In the genomic region with DNA sequence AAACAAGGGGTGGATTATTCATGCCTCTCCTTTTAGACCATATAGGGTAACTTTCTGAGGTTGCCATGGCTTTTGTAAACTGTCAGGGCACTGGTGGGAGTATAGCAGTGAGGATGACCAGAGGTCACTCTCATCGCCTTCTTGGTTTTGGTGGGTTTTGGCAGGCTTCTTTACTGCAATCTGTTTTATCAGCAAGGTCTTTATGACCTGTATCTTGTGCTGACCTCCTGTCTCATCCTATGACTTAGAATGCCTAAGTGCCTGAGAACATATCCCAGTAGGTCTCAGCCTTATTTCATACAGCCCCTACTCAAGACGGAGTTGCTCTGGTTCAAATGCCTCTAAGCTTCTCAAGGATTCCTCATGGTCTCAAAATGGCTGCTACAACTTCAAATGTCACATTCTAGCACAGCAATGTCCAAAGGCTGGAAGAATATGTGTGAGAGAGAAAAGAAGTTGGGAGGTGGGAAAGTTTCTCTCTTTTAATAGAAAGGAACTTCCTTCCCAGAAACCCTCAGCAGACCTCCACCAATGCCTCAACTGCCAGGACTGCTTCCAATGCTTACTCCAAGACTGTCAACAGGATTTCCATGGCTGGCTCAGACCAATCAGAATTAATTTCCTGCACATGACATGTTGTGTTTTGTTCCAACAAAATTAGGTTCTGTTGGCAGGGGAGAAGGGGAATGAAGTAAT, we compare ENCODE assay signal across 1 cellular context.
TF ChIP-seq lines count a peak whose summit lies in the region.

No MANE protein-coding gene starts in this region.

TF ChIP-seq in K562, 482 proteins besides CTCF, POLR2A, EP300 and RAD21 (continued from another document and continues in another):
- TF ChIP-seq, protein P1, sequence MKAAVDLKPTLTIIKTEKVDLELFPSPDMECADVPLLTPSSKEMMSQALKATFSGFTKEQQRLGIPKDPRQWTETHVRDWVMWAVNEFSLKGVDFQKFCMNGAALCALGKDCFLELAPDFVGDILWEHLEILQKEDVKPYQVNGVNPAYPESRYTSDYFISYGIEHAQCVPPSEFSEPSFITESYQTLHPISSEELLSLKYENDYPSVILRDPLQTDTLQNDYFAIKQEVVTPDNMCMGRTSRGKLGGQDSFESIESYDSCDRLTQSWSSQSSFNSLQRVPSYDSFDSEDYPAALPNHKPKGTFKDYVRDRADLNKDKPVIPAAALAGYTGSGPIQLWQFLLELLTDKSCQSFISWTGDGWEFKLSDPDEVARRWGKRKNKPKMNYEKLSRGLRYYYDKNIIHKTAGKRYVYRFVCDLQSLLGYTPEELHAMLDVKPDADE (conservative IDR thresholded peaks at IDR 0.05; ENCODE audit: control insufficient read depth, low read depth, low read length) = no peak
- TF ChIP-seq, protein P2, sequence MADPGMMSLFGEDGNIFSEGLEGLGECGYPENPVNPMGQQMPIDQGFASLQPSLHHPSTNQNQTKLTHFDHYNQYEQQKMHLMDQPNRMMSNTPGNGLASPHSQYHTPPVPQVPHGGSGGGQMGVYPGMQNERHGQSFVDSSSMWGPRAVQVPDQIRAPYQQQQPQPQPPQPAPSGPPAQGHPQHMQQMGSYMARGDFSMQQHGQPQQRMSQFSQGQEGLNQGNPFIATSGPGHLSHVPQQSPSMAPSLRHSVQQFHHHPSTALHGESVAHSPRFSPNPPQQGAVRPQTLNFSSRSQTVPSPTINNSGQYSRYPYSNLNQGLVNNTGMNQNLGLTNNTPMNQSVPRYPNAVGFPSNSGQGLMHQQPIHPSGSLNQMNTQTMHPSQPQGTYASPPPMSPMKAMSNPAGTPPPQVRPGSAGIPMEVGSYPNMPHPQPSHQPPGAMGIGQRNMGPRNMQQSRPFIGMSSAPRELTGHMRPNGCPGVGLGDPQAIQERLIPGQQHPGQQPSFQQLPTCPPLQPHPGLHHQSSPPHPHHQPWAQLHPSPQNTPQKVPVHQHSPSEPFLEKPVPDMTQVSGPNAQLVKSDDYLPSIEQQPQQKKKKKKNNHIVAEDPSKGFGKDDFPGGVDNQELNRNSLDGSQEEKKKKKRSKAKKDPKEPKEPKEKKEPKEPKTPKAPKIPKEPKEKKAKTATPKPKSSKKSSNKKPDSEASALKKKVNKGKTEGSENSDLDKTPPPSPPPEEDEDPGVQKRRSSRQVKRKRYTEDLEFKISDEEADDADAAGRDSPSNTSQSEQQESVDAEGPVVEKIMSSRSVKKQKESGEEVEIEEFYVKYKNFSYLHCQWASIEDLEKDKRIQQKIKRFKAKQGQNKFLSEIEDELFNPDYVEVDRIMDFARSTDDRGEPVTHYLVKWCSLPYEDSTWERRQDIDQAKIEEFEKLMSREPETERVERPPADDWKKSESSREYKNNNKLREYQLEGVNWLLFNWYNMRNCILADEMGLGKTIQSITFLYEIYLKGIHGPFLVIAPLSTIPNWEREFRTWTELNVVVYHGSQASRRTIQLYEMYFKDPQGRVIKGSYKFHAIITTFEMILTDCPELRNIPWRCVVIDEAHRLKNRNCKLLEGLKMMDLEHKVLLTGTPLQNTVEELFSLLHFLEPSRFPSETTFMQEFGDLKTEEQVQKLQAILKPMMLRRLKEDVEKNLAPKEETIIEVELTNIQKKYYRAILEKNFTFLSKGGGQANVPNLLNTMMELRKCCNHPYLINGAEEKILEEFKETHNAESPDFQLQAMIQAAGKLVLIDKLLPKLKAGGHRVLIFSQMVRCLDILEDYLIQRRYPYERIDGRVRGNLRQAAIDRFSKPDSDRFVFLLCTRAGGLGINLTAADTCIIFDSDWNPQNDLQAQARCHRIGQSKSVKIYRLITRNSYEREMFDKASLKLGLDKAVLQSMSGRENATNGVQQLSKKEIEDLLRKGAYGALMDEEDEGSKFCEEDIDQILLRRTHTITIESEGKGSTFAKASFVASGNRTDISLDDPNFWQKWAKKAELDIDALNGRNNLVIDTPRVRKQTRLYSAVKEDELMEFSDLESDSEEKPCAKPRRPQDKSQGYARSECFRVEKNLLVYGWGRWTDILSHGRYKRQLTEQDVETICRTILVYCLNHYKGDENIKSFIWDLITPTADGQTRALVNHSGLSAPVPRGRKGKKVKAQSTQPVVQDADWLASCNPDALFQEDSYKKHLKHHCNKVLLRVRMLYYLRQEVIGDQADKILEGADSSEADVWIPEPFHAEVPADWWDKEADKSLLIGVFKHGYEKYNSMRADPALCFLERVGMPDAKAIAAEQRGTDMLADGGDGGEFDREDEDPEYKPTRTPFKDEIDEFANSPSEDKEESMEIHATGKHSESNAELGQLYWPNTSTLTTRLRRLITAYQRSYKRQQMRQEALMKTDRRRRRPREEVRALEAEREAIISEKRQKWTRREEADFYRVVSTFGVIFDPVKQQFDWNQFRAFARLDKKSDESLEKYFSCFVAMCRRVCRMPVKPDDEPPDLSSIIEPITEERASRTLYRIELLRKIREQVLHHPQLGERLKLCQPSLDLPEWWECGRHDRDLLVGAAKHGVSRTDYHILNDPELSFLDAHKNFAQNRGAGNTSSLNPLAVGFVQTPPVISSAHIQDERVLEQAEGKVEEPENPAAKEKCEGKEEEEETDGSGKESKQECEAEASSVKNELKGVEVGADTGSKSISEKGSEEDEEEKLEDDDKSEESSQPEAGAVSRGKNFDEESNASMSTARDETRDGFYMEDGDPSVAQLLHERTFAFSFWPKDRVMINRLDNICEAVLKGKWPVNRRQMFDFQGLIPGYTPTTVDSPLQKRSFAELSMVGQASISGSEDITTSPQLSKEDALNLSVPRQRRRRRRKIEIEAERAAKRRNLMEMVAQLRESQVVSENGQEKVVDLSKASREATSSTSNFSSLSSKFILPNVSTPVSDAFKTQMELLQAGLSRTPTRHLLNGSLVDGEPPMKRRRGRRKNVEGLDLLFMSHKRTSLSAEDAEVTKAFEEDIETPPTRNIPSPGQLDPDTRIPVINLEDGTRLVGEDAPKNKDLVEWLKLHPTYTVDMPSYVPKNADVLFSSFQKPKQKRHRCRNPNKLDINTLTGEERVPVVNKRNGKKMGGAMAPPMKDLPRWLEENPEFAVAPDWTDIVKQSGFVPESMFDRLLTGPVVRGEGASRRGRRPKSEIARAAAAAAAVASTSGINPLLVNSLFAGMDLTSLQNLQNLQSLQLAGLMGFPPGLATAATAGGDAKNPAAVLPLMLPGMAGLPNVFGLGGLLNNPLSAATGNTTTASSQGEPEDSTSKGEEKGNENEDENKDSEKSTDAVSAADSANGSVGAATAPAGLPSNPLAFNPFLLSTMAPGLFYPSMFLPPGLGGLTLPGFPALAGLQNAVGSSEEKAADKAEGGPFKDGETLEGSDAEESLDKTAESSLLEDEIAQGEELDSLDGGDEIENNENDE (IDR thresholded peaks at IDR 0.05; ENCODE audit: low read depth, low read length) = no peak
- no peak for TF ChIP-seq POLR2B (IDR thresholded peaks at IDR 0.05; ENCODE audit: low read depth, partially characterized antibody)
- TF ChIP-seq RBM15 (IDR thresholded peaks at IDR 0.05; ENCODE audit: insufficient read depth, low read length) = no peak
- TF ChIP-seq GTF2E2 (tag; IDR thresholded peaks at IDR 0.05) = peak; percentile 4; the same call in 1 of the 2 replicates
- TF ChIP-seq, protein P3, sequence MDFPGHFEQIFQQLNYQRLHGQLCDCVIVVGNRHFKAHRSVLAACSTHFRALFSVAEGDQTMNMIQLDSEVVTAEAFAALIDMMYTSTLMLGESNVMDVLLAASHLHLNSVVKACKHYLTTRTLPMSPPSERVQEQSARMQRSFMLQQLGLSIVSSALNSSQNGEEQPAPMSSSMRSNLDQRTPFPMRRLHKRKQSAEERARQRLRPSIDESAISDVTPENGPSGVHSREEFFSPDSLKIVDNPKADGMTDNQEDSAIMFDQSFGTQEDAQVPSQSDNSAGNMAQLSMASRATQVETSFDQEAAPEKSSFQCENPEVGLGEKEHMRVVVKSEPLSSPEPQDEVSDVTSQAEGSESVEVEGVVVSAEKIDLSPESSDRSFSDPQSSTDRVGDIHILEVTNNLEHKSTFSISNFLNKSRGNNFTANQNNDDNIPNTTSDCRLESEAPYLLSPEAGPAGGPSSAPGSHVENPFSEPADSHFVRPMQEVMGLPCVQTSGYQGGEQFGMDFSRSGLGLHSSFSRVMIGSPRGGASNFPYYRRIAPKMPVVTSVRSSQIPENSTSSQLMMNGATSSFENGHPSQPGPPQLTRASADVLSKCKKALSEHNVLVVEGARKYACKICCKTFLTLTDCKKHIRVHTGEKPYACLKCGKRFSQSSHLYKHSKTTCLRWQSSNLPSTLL (IDR thresholded peaks at IDR 0.05) = no peak
- TF ChIP-seq HIVEP1 (CRISPR knock-in tag; IDR thresholded peaks at IDR 0.05) = no peak
- TF ChIP-seq RHOXF2B (CRISPR knock-in tag; conservative IDR thresholded peaks at IDR 0.05) = no peak
- TF ChIP-seq SMARCA4 (IDR thresholded peaks at IDR 0.05) = peak; percentile 13; the same call in 1 of the 2 replicates
- TF ChIP-seq NCOA2 (IDR thresholded peaks at IDR 0.05; ENCODE audit: partially characterized antibody in 2 of 2) = no peak
- TF ChIP-seq, protein P4, sequence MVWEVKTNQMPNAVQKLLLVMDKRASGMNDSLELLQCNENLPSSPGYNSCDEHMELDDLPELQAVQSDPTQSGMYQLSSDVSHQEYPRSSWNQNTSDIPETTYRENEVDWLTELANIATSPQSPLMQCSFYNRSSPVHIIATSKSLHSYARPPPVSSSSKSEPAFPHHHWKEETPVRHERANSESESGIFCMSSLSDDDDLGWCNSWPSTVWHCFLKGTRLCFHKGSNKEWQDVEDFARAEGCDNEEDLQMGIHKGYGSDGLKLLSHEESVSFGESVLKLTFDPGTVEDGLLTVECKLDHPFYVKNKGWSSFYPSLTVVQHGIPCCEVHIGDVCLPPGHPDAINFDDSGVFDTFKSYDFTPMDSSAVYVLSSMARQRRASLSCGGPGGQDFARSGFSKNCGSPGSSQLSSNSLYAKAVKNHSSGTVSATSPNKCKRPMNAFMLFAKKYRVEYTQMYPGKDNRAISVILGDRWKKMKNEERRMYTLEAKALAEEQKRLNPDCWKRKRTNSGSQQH (CRISPR knock-in tag; IDR thresholded peaks at IDR 0.05) = peak; percentile 57; the same call in 1 of the 2 replicates
- TF ChIP-seq SAFB2 (IDR thresholded peaks at IDR 0.05; ENCODE audit: borderline replicate concordance, low read depth, low read length, severe bottlenecking) = no peak
- TF ChIP-seq RFX7 (CRISPR knock-in tag; IDR thresholded peaks at IDR 0.05) = no peak
- no peak for TF ChIP-seq ZBTB1 (CRISPR knock-in tag; IDR thresholded peaks at IDR 0.05; ENCODE audit: borderline replicate concordance, low read depth)
- TF ChIP-seq, protein P5, sequence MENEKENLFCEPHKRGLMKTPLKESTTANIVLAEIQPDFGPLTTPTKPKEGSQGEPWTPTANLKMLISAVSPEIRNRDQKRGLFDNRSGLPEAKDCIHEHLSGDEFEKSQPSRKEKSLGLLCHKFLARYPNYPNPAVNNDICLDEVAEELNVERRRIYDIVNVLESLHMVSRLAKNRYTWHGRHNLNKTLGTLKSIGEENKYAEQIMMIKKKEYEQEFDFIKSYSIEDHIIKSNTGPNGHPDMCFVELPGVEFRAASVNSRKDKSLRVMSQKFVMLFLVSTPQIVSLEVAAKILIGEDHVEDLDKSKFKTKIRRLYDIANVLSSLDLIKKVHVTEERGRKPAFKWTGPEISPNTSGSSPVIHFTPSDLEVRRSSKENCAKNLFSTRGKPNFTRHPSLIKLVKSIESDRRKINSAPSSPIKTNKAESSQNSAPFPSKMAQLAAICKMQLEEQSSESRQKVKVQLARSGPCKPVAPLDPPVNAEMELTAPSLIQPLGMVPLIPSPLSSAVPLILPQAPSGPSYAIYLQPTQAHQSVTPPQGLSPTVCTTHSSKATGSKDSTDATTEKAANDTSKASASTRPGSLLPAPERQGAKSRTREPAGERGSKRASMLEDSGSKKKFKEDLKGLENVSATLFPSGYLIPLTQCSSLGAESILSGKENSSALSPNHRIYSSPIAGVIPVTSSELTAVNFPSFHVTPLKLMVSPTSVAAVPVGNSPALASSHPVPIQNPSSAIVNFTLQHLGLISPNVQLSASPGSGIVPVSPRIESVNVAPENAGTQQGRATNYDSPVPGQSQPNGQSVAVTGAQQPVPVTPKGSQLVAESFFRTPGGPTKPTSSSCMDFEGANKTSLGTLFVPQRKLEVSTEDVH (IDR thresholded peaks at IDR 0.05; ENCODE audit: low read depth, partially characterized antibody) = no peak
- TF ChIP-seq BDP1 (IDR thresholded peaks at IDR 0.05; ENCODE audit: insufficient read depth, insufficient read length) = no peak
- peak; percentile 35 for TF ChIP-seq CXXC5 (CRISPR knock-in tag; IDR thresholded peaks at IDR 0.05)
- TF ChIP-seq NR2F6 (CRISPR knock-in tag; IDR thresholded peaks at IDR 0.05) = no peak
- TF ChIP-seq, protein P6, sequence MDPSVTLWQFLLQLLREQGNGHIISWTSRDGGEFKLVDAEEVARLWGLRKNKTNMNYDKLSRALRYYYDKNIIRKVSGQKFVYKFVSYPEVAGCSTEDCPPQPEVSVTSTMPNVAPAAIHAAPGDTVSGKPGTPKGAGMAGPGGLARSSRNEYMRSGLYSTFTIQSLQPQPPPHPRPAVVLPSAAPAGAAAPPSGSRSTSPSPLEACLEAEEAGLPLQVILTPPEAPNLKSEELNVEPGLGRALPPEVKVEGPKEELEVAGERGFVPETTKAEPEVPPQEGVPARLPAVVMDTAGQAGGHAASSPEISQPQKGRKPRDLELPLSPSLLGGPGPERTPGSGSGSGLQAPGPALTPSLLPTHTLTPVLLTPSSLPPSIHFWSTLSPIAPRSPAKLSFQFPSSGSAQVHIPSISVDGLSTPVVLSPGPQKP (CRISPR knock-in tag; IDR thresholded peaks at IDR 0.05) = no peak
- TF ChIP-seq, protein P7, sequence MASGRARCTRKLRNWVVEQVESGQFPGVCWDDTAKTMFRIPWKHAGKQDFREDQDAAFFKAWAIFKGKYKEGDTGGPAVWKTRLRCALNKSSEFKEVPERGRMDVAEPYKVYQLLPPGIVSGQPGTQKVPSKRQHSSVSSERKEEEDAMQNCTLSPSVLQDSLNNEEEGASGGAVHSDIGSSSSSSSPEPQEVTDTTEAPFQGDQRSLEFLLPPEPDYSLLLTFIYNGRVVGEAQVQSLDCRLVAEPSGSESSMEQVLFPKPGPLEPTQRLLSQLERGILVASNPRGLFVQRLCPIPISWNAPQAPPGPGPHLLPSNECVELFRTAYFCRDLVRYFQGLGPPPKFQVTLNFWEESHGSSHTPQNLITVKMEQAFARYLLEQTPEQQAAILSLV (tag; IDR thresholded peaks at IDR 0.05) = no peak
- TF ChIP-seq YY1 (IDR thresholded peaks at IDR 0.05; ENCODE audit: borderline replicate concordance in 1 of 3, control insufficient read depth in 1 of 3, extremely low read depth in 1 of 3, insufficient read depth in 3 of 3, insufficient read length in 1 of 3, insufficient replicate concordance in 2 of 3, low read depth in 1 of 3, low read length in 2 of 3) = peak in 1 of 3 experiments; percentile 67
- TF ChIP-seq POLR2H (tag; IDR thresholded peaks at IDR 0.05; ENCODE audit: low read depth) = no peak
- TF ChIP-seq TCF7L2 (IDR thresholded peaks at IDR 0.05; ENCODE audit: low read depth, low read length) = no peak
- no peak for TF ChIP-seq ZNF282 (CRISPR knock-in tag; IDR thresholded peaks at IDR 0.05)
- no peak for TF ChIP-seq SRSF3 (IDR thresholded peaks at IDR 0.05; ENCODE audit: insufficient read depth, low read length)
- no peak for TF ChIP-seq SIN3B (IDR thresholded peaks at IDR 0.05; ENCODE audit: low read depth)
- peak; percentile 44 for TF ChIP-seq SMAD4 (CRISPR knock-in tag; conservative IDR thresholded peaks at IDR 0.05)
- no peak for TF ChIP-seq SRSF1 (IDR thresholded peaks at IDR 0.05; ENCODE audit: low read depth, low read length)
- TF ChIP-seq PHB2 (IDR thresholded peaks at IDR 0.05; ENCODE audit: low read depth) = no peak
- TF ChIP-seq ZC3H11A (IDR thresholded peaks at IDR 0.05; ENCODE audit: low read depth, low read length) = no peak
- TF ChIP-seq ARHGAP35 (IDR thresholded peaks at IDR 0.05; ENCODE audit: partially characterized antibody) = no peak
